In genomic region chr7:72805526-72806494, GRCh38 we compare ENCODE assay signal across 1 cellular context.
TF ChIP-seq lines count a peak whose summit lies in the region.

No MANE protein-coding gene starts in this region.

TF ChIP-seq in IMR-90, 13 proteins besides CTCF, POLR2A, EP300 and RAD21 (continued from another document):
- peak; percentile 60; the same call in 1 of the 2 replicates for TF ChIP-seq FOS (IDR thresholded peaks at IDR 0.05; ENCODE audit: low read depth, low read length)
- peak; percentile 76 for TF ChIP-seq CEBPB (IDR thresholded peaks at IDR 0.05; ENCODE audit: low read depth, low read length)
